ENCODE assay signal across 23 cellular contexts in genomic region chr22:27267145-27267544, GRCh38.
DNase-seq lines count a peak whose midpoint lies in the region; ATAC-seq and TF ChIP-seq lines count a peak whose summit lies in the region.
"Had no signal": no experiment of that assay in that cellular context is flagged by ENCODE, and none has a peak within 500 bp of the region (broad histone marks: within the 10 kb centered on the region; RNA-seq: fewer than 3 reads in every experiment).

No MANE protein-coding gene starts in this region.

- POLR2A ChIA-PET in activated CD8-positive, alpha-beta T cell treated with anti-CD3 and anti-CD28 coated beads, Interleukin-2, amount 10 ng/mL, durations not matched to agents 7 days and 5 days (lab: Charles Lee) = no interaction called here

- CTCF ChIA-PET in activated CD8-positive, alpha-beta T cell treated with anti-CD3 and anti-CD28 coated beads, Interleukin-2, amount 10 ng/mL, durations not matched to agents 7 days and 5 days (lab: Charles Lee) = no interaction called here

- H3K27ac Mint-ChIP-seq in mesothelial cell of epicardium = no peak overlapping the region
- H3K27ac Mint-ChIP-seq in activated CD8-positive, alpha-beta T cell treated with anti-CD3 and anti-CD28 coated beads, Interleukin-2, amount 10 ng/mL, durations not matched to agents 7 days and 5 days = no peak overlapping the region

- DNase-seq in AG09319 (ENCODE audit: extremely low read depth, low read depth) (peak; percentile 41), GM03348 (ENCODE audit: low spot score) (peak; percentile 88), RPMI7951 (ENCODE audit: low read depth) (peak; percentile 90), fibroblast of the aortic adventitia (ENCODE audit: low read depth) (peak; percentile 22), mesothelial cell of epicardium (ENCODE audit: low spot score in 2 of 2, unreplicated experiment in 2 of 2) (no peak), UCSD-AML1 (lab: John Stamatoyannopoulos, UW; ENCODE audit: unreplicated experiment) (no peak)
- no peak for DNase-seq in activated effector memory CD4-positive, alpha-beta T cell treated with anti-CD3 and anti-CD28 coated beads, Interleukin-2, amount 50 U/mL, for 16 hours
- no peak for DNase-seq in activated CD8-positive, alpha-beta T cell treated with anti-CD3 and anti-CD28 coated beads, Interleukin-2, amount 10 ng/mL, durations not matched to agents 7 days and 5 days
- DNase-seq: COR-L47, DMS 273 treated with DMSO at 0.1 percent for 48 hours, DND-41, GDM1, GOT3, KBM-7, NCI-H1694 treated with DMSO at 0.1 percent for 48 hours, NCI-H2107, NCI-H2227 treated with DMSO at 0.1 percent for 48 hours, NCI-H524, NCI-H82, OCI-M1, SHP77 had no signal

- no peak overlapping the region for H3K4me3 ChIP-seq in fibroblast of the aortic adventitia (ENCODE audit: low read depth, low read length)

- ATAC-seq in activated CD8-positive, alpha-beta T cell treated with anti-CD3 and anti-CD28 coated beads, Interleukin-2, amount 10 ng/mL, durations not matched to agents 7 days and 5 days = no peak
- ATAC-seq: HCT116, HepG2 had no signal

- peaks cover 8% of the 10 kb centered on the region for H3K4me1 Mint-ChIP-seq in mesothelial cell of epicardium
- H3K4me1 Mint-ChIP-seq in activated CD8-positive, alpha-beta T cell treated with anti-CD3 and anti-CD28 coated beads, Interleukin-2, amount 10 ng/mL, durations not matched to agents 7 days and 5 days (ENCODE audit: low read depth) = no peaks in the 10 kb centered on the region

- TF ChIP-seq CTCF in AG09319 (IDR thresholded peaks at IDR 0.05; ENCODE audit: low read depth, low read length) (no peak), fibroblast of the aortic adventitia (IDR thresholded peaks at IDR 0.05; ENCODE audit: insufficient read depth, low read length) (no peak), mesothelial cell of epicardium (IDR thresholded peaks at IDR 0.05; ENCODE audit: unreplicated experiment) (no peak)

- H3K9me3 Mint-ChIP-seq in mesothelial cell of epicardium = peaks cover 4% of the 10 kb centered on the region
- no peaks in the 10 kb centered on the region for H3K9me3 Mint-ChIP-seq in activated CD8-positive, alpha-beta T cell treated with anti-CD3 and anti-CD28 coated beads, Interleukin-2, amount 10 ng/mL, durations not matched to agents 7 days and 5 days (ENCODE audit: insufficient read depth)

- H3K4me3 Mint-ChIP-seq in mesothelial cell of epicardium = no peak overlapping the region
- H3K4me3 Mint-ChIP-seq in activated CD8-positive, alpha-beta T cell treated with anti-CD3 and anti-CD28 coated beads, Interleukin-2, amount 10 ng/mL, durations not matched to agents 7 days and 5 days = no peak overlapping the region

- no peaks in the 10 kb centered on the region for H3K36me3 Mint-ChIP-seq in mesothelial cell of epicardium
- H3K36me3 Mint-ChIP-seq in activated CD8-positive, alpha-beta T cell treated with anti-CD3 and anti-CD28 coated beads, Interleukin-2, amount 10 ng/mL, durations not matched to agents 7 days and 5 days (ENCODE audit: low read depth) = no peaks in the 10 kb centered on the region

- peaks cover 7% of the 10 kb centered on the region for H3K27me3 Mint-ChIP-seq in mesothelial cell of epicardium (ENCODE audit: low read depth)
- peaks cover 5% of the 10 kb centered on the region for H3K27me3 Mint-ChIP-seq in activated CD8-positive, alpha-beta T cell treated with anti-CD3 and anti-CD28 coated beads, Interleukin-2, amount 10 ng/mL, durations not matched to agents 7 days and 5 days (ENCODE audit: low read depth)

Comparison
In these comparisons a context has a peak if more than half of its experiments do, and no peak if none do; other contexts are left out.
1. DNase-seq: peak in AG09319 (single experiment), GM03348 (single experiment), RPMI7951 (single experiment) and fibroblast of the aortic adventitia (single experiment); none in activated effector memory CD4-positive, alpha-beta T cell treated with anti-CD3 and anti-CD28 coated beads, Interleukin-2, amount 50 U/mL, for 16 hours (single experiment), mesothelial cell of epicardium (0 of 2), UCSD-AML1 (single experiment) and activated CD8-positive, alpha-beta T cell treated with anti-CD3 and anti-CD28 coated beads, Interleukin-2, amount 10 ng/mL, durations not matched to agents 7 days and 5 days (single experiment).